In the genomic region with DNA sequence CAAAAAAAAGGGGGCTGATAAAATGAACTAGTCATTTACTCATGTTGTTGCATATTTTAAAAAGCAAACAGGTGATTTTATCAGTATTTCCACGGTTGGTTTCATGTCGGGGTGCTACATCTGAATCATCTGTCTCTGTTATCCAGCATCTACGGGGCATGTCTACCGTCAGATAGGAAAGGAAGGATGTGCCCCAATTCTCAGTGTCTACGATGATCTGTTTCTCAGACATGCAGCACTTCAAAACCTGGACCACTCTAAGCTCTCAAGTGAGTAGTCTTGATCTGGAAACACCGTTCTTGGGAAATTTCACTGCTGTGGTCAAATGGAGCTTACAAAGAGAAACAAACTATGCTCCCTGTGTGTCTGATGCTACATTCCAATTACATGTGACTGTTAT, we compare ENCODE assay signal across 13 cellular contexts.
A peak's percentile ranks its signal among the peaks of the same experiment; 100 is the strongest.
DNase-seq lines count a peak whose midpoint lies in the region; ATAC-seq and TF ChIP-seq lines count a peak whose summit lies in the region.
"Had no signal": no experiment of that assay in that cellular context is flagged by ENCODE, and none has a peak within 500 bp of the region (broad histone marks: within the 10 kb centered on the region; RNA-seq: fewer than 3 reads in every experiment).

No MANE protein-coding gene starts in this region.

- H3K27me3 ChIP-seq in RWPE2 (ENCODE audit: insufficient read depth, poor library complexity, severe bottlenecking) (no peaks in the 10 kb centered on the region), esophagus muscularis mucosa (no peaks in the 10 kb centered on the region)
- H3K27me3 ChIP-seq: foreskin keratinocyte had no signal

- WGBS in esophagus muscularis mucosa: 94% methylated on average over 6 of the region's 6 CpGs

- no peak for DNase-seq in activated T-cell treated with anti-CD3 and anti-CD28 coated beads, Interleukin-2, amount 50 U/mL, for 4 hours
- no peak for DNase-seq in activated T-cell treated with anti-CD3 and anti-CD28 coated beads, Interleukin-2, amount 50 U/mL, for 48 hours
- no peak for DNase-seq in RWPE2 (ENCODE audit: low spot score)
- DNase-seq in cardiac fibroblast (ENCODE audit: low read depth in 2 of 2): peak; percentile 36 to 67
- DNase-seq in stimulated activated naive CD8-positive, alpha-beta T cell treated with anti-CD3 and anti-CD28 coated beads, Interleukin-15, Interleukin-2, amounts not matched to agents 100 U/mL and 50 U/mL, for 24 hours: no peak
- DNase-seq in NCI-H2107 (lab: John Stamatoyannopoulos, UW): no peak
- no peak for DNase-seq in coronary artery (ENCODE audit: low spot score)
- no peak for DNase-seq in esophagus muscularis mucosa (ENCODE audit: extremely low spot score)
- DNase-seq: foreskin keratinocyte, Kasumi-1, NCI-H2029 treated with DMSO at 0.1 percent for 48 hours, NCI-H774, substantia nigra had no signal

- H3K9me3 Mint-ChIP-seq in activated T-cell treated with anti-CD3 and anti-CD28 coated beads, Interleukin-2, amount 50 U/mL, for 4 hours: no peaks in the 10 kb centered on the region

- H3K36me3 Mint-ChIP-seq in activated T-cell treated with anti-CD3 and anti-CD28 coated beads, Interleukin-2, amount 50 U/mL, for 4 hours (ENCODE audit: insufficient read depth): no peaks in the 10 kb centered on the region

- TF ChIP-seq POLR2A in esophagus muscularis mucosa (IDR thresholded peaks at IDR 0.05; ENCODE audit: low read depth): no peak

- TF ChIP-seq CTCF in RWPE2 (IDR thresholded peaks at IDR 0.05; ENCODE audit: poor library complexity, severe bottlenecking): no peak
- TF ChIP-seq CTCF in cardiac fibroblast (IDR thresholded peaks at IDR 0.05; ENCODE audit: low read depth, low read length): no peak
- no peak for TF ChIP-seq CTCF in coronary artery (IDR thresholded peaks at IDR 0.05)
- no peak for TF ChIP-seq CTCF in esophagus muscularis mucosa (IDR thresholded peaks at IDR 0.05)

- no peaks in the 10 kb centered on the region for H3K9me3 ChIP-seq in RWPE2 (ENCODE audit: severe bottlenecking)
- H3K9me3 ChIP-seq in esophagus muscularis mucosa: no peaks in the 10 kb centered on the region

- no peaks in the 10 kb centered on the region for H3K27me3 Mint-ChIP-seq in activated T-cell treated with anti-CD3 and anti-CD28 coated beads, Interleukin-2, amount 50 U/mL, for 4 hours (ENCODE audit: low read depth)

- peak; percentile 75 to 80 for ATAC-seq in activated T-cell treated with anti-CD3 and anti-CD28 coated beads, Interleukin-2, amount 50 U/mL, for 4 hours
- ATAC-seq in RWPE2 (ENCODE audit: low read depth): no peak
- ATAC-seq in stimulated activated naive CD8-positive, alpha-beta T cell treated with anti-CD3 and anti-CD28 coated beads, Interleukin-15, Interleukin-2, amounts not matched to agents 100 U/mL and 50 U/mL, for 24 hours: peak; percentile 67
- ATAC-seq: foreskin keratinocyte had no signal

- peaks cover 26% of the 10 kb centered on the region for H3K4me1 Mint-ChIP-seq in activated T-cell treated with anti-CD3 and anti-CD28 coated beads, Interleukin-2, amount 50 U/mL, for 4 hours (ENCODE audit: low read depth)

- H3K4me3 Mint-ChIP-seq in activated T-cell treated with anti-CD3 and anti-CD28 coated beads, Interleukin-2, amount 50 U/mL, for 4 hours: no peak overlapping the region

- H3K36me3 ChIP-seq in RWPE2 (ENCODE audit: low read depth) (no peaks in the 10 kb centered on the region), esophagus muscularis mucosa (peaks cover 0 to 18% (median 2%) of the 10 kb centered on the region in 4 donors)

- peak overlapping the region; percentile 65 for H3K27ac ChIP-seq in RWPE2 (ENCODE audit: poor library complexity, severe bottlenecking)
- H3K27ac ChIP-seq in coronary artery: peak overlapping the region in 1 of 2 donors; percentile 20
- no peak overlapping the region for H3K27ac ChIP-seq in esophagus muscularis mucosa (replicated peaks in 1 of 4)
- H3K27ac ChIP-seq: foreskin keratinocyte had no signal

- TF ChIP-seq EP300 in esophagus muscularis mucosa (IDR thresholded peaks at IDR 0.05): no peak

- intact Hi-C loops in esophagus muscularis mucosa (cut with DNase I): loop anchor here (5.0 kb wide), 1 partner anchor 40 kb away; no protein-coding TSS in a partner anchor

- H3K4me1 ChIP-seq in RWPE2 (ENCODE audit: insufficient read depth, poor library complexity, severe bottlenecking): peaks cover 27% of the 10 kb centered on the region
- H3K4me1 ChIP-seq in esophagus muscularis mucosa: peaks cover 18 to 26% (median 25%) of the 10 kb centered on the region in 4 donors

- no peak overlapping the region for H3K4me3 ChIP-seq in RWPE2 (ENCODE audit: severe bottlenecking)
- no peak overlapping the region for H3K4me3 ChIP-seq in cardiac fibroblast (replicated peaks in 1 of 2; ENCODE audit: low read depth in 2 of 2, low read length in 2 of 2)
- H3K4me3 ChIP-seq in coronary artery: no peak overlapping the region
- H3K4me3 ChIP-seq in esophagus muscularis mucosa: no peak overlapping the region

Comparison
In these comparisons a context has a peak if more than half of its experiments do, and no peak if none do; other contexts are left out.
1. DNase-seq: peak in cardiac fibroblast (2 of 2); none in activated T-cell treated with anti-CD3 and anti-CD28 coated beads, Interleukin-2, amount 50 U/mL, for 4 hours (single experiment), activated T-cell treated with anti-CD3 and anti-CD28 coated beads, Interleukin-2, amount 50 U/mL, for 48 hours (0 of 2), RWPE2 (single experiment), stimulated activated naive CD8-positive, alpha-beta T cell treated with anti-CD3 and anti-CD28 coated beads, Interleukin-15, Interleukin-2, amounts not matched to agents 100 U/mL and 50 U/mL, for 24 hours (single experiment), NCI-H2107 (single experiment), coronary artery (single experiment) and esophagus muscularis mucosa (single experiment).